11 cellular contexts compared by ENCODE assay signal in genomic region chr20:39825950-39826349, GRCh38.
DNase-seq lines count a peak whose midpoint lies in the region; ATAC-seq and TF ChIP-seq lines count a peak whose summit lies in the region.
"Had no signal": no experiment of that assay in that cellular context is flagged by ENCODE, and none has a peak within 500 bp of the region (broad histone marks: within the 10 kb centered on the region; RNA-seq: fewer than 3 reads in every experiment).

No MANE protein-coding gene starts in this region.

- DNase-seq in fibroblast of mammary gland (ENCODE audit: low read depth) = peak; percentile 50
- no peak for DNase-seq in activated naive CD8-positive, alpha-beta T cell treated with anti-CD3 and anti-CD28 coated beads, Interleukin-2, amount 50 U/mL, for 24 hours
- DNase-seq in NCI-H146 treated with DMSO at 0.1 percent for 48 hours (lab: John Stamatoyannopoulos, UW; ENCODE audit: unreplicated experiment) = no peak
- DNase-seq in HFFc6 = no peak
- DNase-seq in NCI-H82 treated with DMSO at 0.1 percent for 48 hours (lab: John Stamatoyannopoulos, UW; ENCODE audit: unreplicated experiment) = no peak
- DNase-seq: activated CD4-positive, CD25-positive, alpha-beta regulatory T cell; NCI-H774 had no signal

- ATAC-seq in GM18499 (IDR thresholded peaks at IDR 0.05; ENCODE audit: insufficient read depth, unreplicated experiment) (peak; percentile 52), GM21526 (IDR thresholded peaks at IDR 0.05; ENCODE audit: low FRiP score, unreplicated experiment) (peak; percentile 49), HG03439 (IDR thresholded peaks at IDR 0.05; ENCODE audit: unreplicated experiment) (peak; percentile 57)
- ATAC-seq in activated naive CD8-positive, alpha-beta T cell treated with anti-CD3 and anti-CD28 coated beads, Interleukin-2, amount 50 U/mL, for 24 hours = no peak

- H3K4me3 Mint-ChIP-seq in activated naive CD8-positive, alpha-beta T cell treated with anti-CD3 and anti-CD28 coated beads, Interleukin-2, amount 50 U/mL, for 24 hours = no peak overlapping the region
- no peak overlapping the region for H3K4me3 Mint-ChIP-seq in HFFc6
- H3K4me3 Mint-ChIP-seq: neural crest cell had no signal

- H3K9me3 Mint-ChIP-seq in activated naive CD8-positive, alpha-beta T cell treated with anti-CD3 and anti-CD28 coated beads, Interleukin-2, amount 50 U/mL, for 24 hours = no peaks in the 10 kb centered on the region
- H3K9me3 Mint-ChIP-seq in HFFc6 = no peaks in the 10 kb centered on the region
- H3K9me3 Mint-ChIP-seq: neural crest cell had no signal

- H3K36me3 Mint-ChIP-seq in activated naive CD8-positive, alpha-beta T cell treated with anti-CD3 and anti-CD28 coated beads, Interleukin-2, amount 50 U/mL, for 24 hours (ENCODE audit: low read depth) = no peaks in the 10 kb centered on the region
- H3K36me3 Mint-ChIP-seq in HFFc6 (ENCODE audit: low read depth) = no peaks in the 10 kb centered on the region

- H3K4me3 ChIP-seq in fibroblast of mammary gland (ENCODE audit: control insufficient read depth, low read depth, low read length) = no peak overlapping the region

- no peak for TF ChIP-seq CTCF in fibroblast of mammary gland (conservative IDR thresholded peaks at IDR 0.05; ENCODE audit: control insufficient read depth, insufficient read depth, low read depth, low read length)
- no peak for TF ChIP-seq CTCF in HFFc6 (IDR thresholded peaks at IDR 0.05)

- peaks cover 5% of the 10 kb centered on the region for H3K27me3 Mint-ChIP-seq in activated naive CD8-positive, alpha-beta T cell treated with anti-CD3 and anti-CD28 coated beads, Interleukin-2, amount 50 U/mL, for 24 hours
- H3K27me3 Mint-ChIP-seq in HFFc6 (ENCODE audit: insufficient read depth) = peaks cover 1% of the 10 kb centered on the region

- H3K27ac Mint-ChIP-seq in activated naive CD8-positive, alpha-beta T cell treated with anti-CD3 and anti-CD28 coated beads, Interleukin-2, amount 50 U/mL, for 24 hours = no peak overlapping the region
- H3K27ac Mint-ChIP-seq in HFFc6 = no peak overlapping the region

- no peaks in the 10 kb centered on the region for H3K4me1 Mint-ChIP-seq in activated naive CD8-positive, alpha-beta T cell treated with anti-CD3 and anti-CD28 coated beads, Interleukin-2, amount 50 U/mL, for 24 hours
- H3K4me1 Mint-ChIP-seq in HFFc6 (ENCODE audit: low read depth) = peaks cover 13% of the 10 kb centered on the region
- H3K4me1 Mint-ChIP-seq: neural crest cell had no signal
